In genomic region chr4:143437937-143438336, GRCh38 we compare ENCODE assay signal across 17 cellular contexts.
DNase-seq lines count a peak whose midpoint lies in the region; ATAC-seq, FAIRE-seq and TF ChIP-seq lines count a peak whose summit lies in the region.
"Had no signal": no experiment of that assay in that cellular context is flagged by ENCODE, and none has a peak within 500 bp of the region (broad histone marks: within the 10 kb centered on the region; RNA-seq: fewer than 3 reads in every experiment).

No MANE protein-coding gene starts in this region.

- no peaks in the 10 kb centered on the region for H3K4me1 Mint-ChIP-seq in activated naive CD4-positive, alpha-beta T cell treated with anti-CD3 and anti-CD28 coated beads, Interleukin-2, amount 10 ng/mL, durations not matched to agents 7 days and 5 days
- H3K4me1 Mint-ChIP-seq: CD4-positive, alpha-beta memory T cell; IgD-negative memory B cell had no signal

- no peak overlapping the region for H3K4me3 Mint-ChIP-seq in activated naive CD4-positive, alpha-beta T cell treated with anti-CD3 and anti-CD28 coated beads, Interleukin-2, amount 10 ng/mL, durations not matched to agents 7 days and 5 days
- H3K4me3 Mint-ChIP-seq: CD4-positive, alpha-beta memory T cell; H9; IgD-negative memory B cell; T-helper 1 cell treated with Interleukin-12 subunit alpha and Interleukin-12 subunit beta and Interleukin-4 antibody, amounts not matched to agents 30 μg/mL and 1 μg/mL, for 36 hours had no signal

- peaks cover 37% of the 10 kb centered on the region; the same call in 1 of the 2 replicates for H4K20me1 ChIP-seq in BLaER1
- no peaks in the 10 kb centered on the region for H4K20me1 ChIP-seq in endothelial cell of umbilical vein (replicated peaks; ENCODE audit: control insufficient read depth, extremely low read depth, insufficient read depth, low read length)

- CTCF ChIA-PET in endothelial cell of umbilical vein (lab: Charles Lee) = no interaction called here
- CTCF ChIA-PET in activated naive CD4-positive, alpha-beta T cell treated with anti-CD3 and anti-CD28 coated beads, Interleukin-2, amount 10 ng/mL, durations not matched to agents 7 days and 5 days (lab: Charles Lee) = no interaction called here

- TF ChIP-seq POLR2A in endothelial cell of umbilical vein (IDR thresholded peaks at IDR 0.05; ENCODE audit: low read depth, low read length) = no peak

- FAIRE-seq in endothelial cell of umbilical vein (lab: Jason Lieb, UNC) = no peak
- FAIRE-seq: G401.6 had no signal

- H3K27me3 Mint-ChIP-seq in activated naive CD4-positive, alpha-beta T cell treated with anti-CD3 and anti-CD28 coated beads, Interleukin-2, amount 10 ng/mL, durations not matched to agents 7 days and 5 days = no peaks in the 10 kb centered on the region

- no peaks in the 10 kb centered on the region for H3K79me2 ChIP-seq in endothelial cell of umbilical vein (ENCODE audit: control insufficient read depth, insufficient read depth, low read length)

- H3K9ac ChIP-seq in BLaER1 (no peak overlapping the region), endothelial cell of umbilical vein (replicated peaks; ENCODE audit: extremely low read depth, insufficient read depth, low read length) (no peak overlapping the region)

- H3K9me1 ChIP-seq in endothelial cell of umbilical vein (replicated peaks; ENCODE audit: control insufficient read depth, extremely low read depth, insufficient read depth, low read length) = no peaks in the 10 kb centered on the region

- H3K27ac Mint-ChIP-seq in activated naive CD4-positive, alpha-beta T cell treated with anti-CD3 and anti-CD28 coated beads, Interleukin-2, amount 10 ng/mL, durations not matched to agents 7 days and 5 days = no peak overlapping the region
- H3K27ac Mint-ChIP-seq: CD4-positive, alpha-beta memory T cell; IgD-negative memory B cell; T-helper 1 cell treated with Interleukin-12 subunit alpha and Interleukin-12 subunit beta and Interleukin-4 antibody, amounts not matched to agents 30 μg/mL and 1 μg/mL, for 36 hours had no signal

- H3K27ac ChIP-seq in BLaER1 (no peak overlapping the region), endothelial cell of umbilical vein (ENCODE audit: insufficient read depth, low read depth, low read length) (peak overlapping the region; percentile 35), psoas muscle (no peak overlapping the region)

- 75 to 81% (median 80%) methylated on average over 5 of the region's 5 CpGs for WGBS in psoas muscle, 3 donors

- no peak overlapping the region for H2AFZ ChIP-seq in endothelial cell of umbilical vein (ENCODE audit: low read depth, low read length)

- dilution Hi-C loops in endothelial cell of umbilical vein (cut with MboI; ENCODE audit: extremely low pct_ligation_motif_present, low sequenced_read_pairs) = no loop called here

- DNase-seq in DMS153 (lab: John Stamatoyannopoulos, UW) = peak; percentile 86
- DNase-seq in NCI-H524 (lab: John Stamatoyannopoulos, UW) = peak; percentile 8 to 50
- no peak for DNase-seq in endothelial cell of umbilical vein (ENCODE audit: low read depth, low spot score)
- DNase-seq in stimulated activated CD4-positive, alpha-beta T cell treated with anti-CD3 and anti-CD28 coated beads, Interleukin-2, amount 100 ng/mL, for 24 hours = no peak
- DNase-seq in activated naive CD4-positive, alpha-beta T cell treated with anti-CD3 and anti-CD28 coated beads, Interleukin-2, amount 10 ng/mL, durations not matched to agents 7 days and 5 days = no peak
- DNase-seq in psoas muscle = no peak
- DNase-seq: ACHN; Calu3; CD4-positive, alpha-beta memory T cell; DND-41; H9; NCI-H1436; NCI-H446 treated with DMSO at 0.1 percent for 48 hours had no signal

- POLR2A ChIA-PET in endothelial cell of umbilical vein (lab: Charles Lee) = no interaction called here

- peaks cover 13% of the 10 kb centered on the region for H3K4me1 ChIP-seq in BLaER1
- peaks cover 12% of the 10 kb centered on the region for H3K4me1 ChIP-seq in endothelial cell of umbilical vein (ENCODE audit: control insufficient read depth, extremely low read depth, insufficient read depth, low read length)
- H3K4me1 ChIP-seq in psoas muscle = no peaks in the 10 kb centered on the region

- no TSS peak for BruUV-seq in endothelial cell of umbilical vein (replicated peaks; lab: Mats Ljungman, UMichigan)

- no peaks in the 10 kb centered on the region for H3K27me3 ChIP-seq in BLaER1
- H3K27me3 ChIP-seq in endothelial cell of umbilical vein (ENCODE audit: control insufficient read depth in 2 of 2, insufficient read depth in 2 of 2, low read length in 2 of 2) = no peaks in the 10 kb centered on the region
- no peaks in the 10 kb centered on the region for H3K27me3 ChIP-seq in psoas muscle (ENCODE audit: insufficient read depth in 3 of 3, low read length in 2 of 3)

- H3K4me2 ChIP-seq in BLaER1 (peak overlapping the region; percentile 48; the same call in 1 of the 2 replicates), endothelial cell of umbilical vein (ENCODE audit: insufficient read depth, low read length) (no peak overlapping the region)

- no peak for ATAC-seq in psoas muscle

- H3K9me3 ChIP-seq in BLaER1 (no peaks in the 10 kb centered on the region), endothelial cell of umbilical vein (replicated peaks; ENCODE audit: control insufficient read depth, insufficient read depth, low read length) (no peaks in the 10 kb centered on the region), psoas muscle (no peaks in the 10 kb centered on the region)

- intact Hi-C loops in endothelial cell of umbilical vein (cut with micrococcal nuclease) = loop anchor here (2.0 kb wide), 1 partner anchor 35 kb away; no protein-coding TSS in a partner anchor
- intact Hi-C loops in psoas muscle (cut with DNase I) = no loop called here

- peaks cover 94% of the 10 kb centered on the region for H3K36me3 ChIP-seq in BLaER1
- H3K36me3 ChIP-seq in endothelial cell of umbilical vein (ENCODE audit: control insufficient read depth in 2 of 2, extremely low read depth in 1 of 2, insufficient read depth in 2 of 2, low read length in 2 of 2) = peaks cover 0 to 3% of the 10 kb centered on the region in 2 experiments
- peaks cover 3 to 60% of the 10 kb centered on the region in 2 donors for H3K36me3 ChIP-seq in psoas muscle (ENCODE audit: insufficient read depth in 1 of 2, low read depth in 1 of 2)

- no peaks in the 10 kb centered on the region for H3K9me3 Mint-ChIP-seq in activated naive CD4-positive, alpha-beta T cell treated with anti-CD3 and anti-CD28 coated beads, Interleukin-2, amount 10 ng/mL, durations not matched to agents 7 days and 5 days
- H3K9me3 Mint-ChIP-seq: H9; IgD-negative memory B cell; T-helper 1 cell treated with Interleukin-12 subunit alpha and Interleukin-12 subunit beta and Interleukin-4 antibody, amounts not matched to agents 30 μg/mL and 1 μg/mL, for 36 hours had no signal

- no peaks in the 10 kb centered on the region for H3K36me3 Mint-ChIP-seq in activated naive CD4-positive, alpha-beta T cell treated with anti-CD3 and anti-CD28 coated beads, Interleukin-2, amount 10 ng/mL, durations not matched to agents 7 days and 5 days
- H3K36me3 Mint-ChIP-seq: CD4-positive, alpha-beta memory T cell; IgD-negative memory B cell had no signal

- H3K4me3 ChIP-seq in BLaER1 (no peak overlapping the region), endothelial cell of umbilical vein (replicated peaks in 1 of 3; ENCODE audit: insufficient read depth in 1 of 3, low read depth in 1 of 3, low read length in 3 of 3) (no peak overlapping the region), psoas muscle (no peak overlapping the region)

- TF ChIP-seq CTCF in endothelial cell of umbilical vein (IDR thresholded peaks at IDR 0.05; ENCODE audit: extremely low read depth in 1 of 2, insufficient read depth in 1 of 2, low read depth in 1 of 2, low read length in 2 of 2) = no peak
- no peak for TF ChIP-seq CTCF in psoas muscle (IDR thresholded peaks at IDR 0.05)

TF ChIP-seq in endothelial cell of umbilical vein, 7 proteins besides CTCF, POLR2A, EP300 and RAD21:
- TF ChIP-seq EZH2 (IDR thresholded peaks at IDR 0.05; ENCODE audit: borderline replicate concordance, low read depth, low read length, severe bottlenecking) (no peak), FOS (IDR thresholded peaks at IDR 0.05; ENCODE audit: borderline replicate concordance, insufficient read depth, low read length) (no peak), GATA2 (IDR thresholded peaks at IDR 0.05; ENCODE audit: insufficient read depth, insufficient read length, low read depth, low read length) (no peak), MAX (IDR thresholded peaks at IDR 0.05; ENCODE audit: insufficient read depth, insufficient read length) (no peak), MYC (IDR thresholded peaks at IDR 0.05; ENCODE audit: low read depth, low read length) (no peak), JUN (IDR thresholded peaks at IDR 0.05; ENCODE audit: borderline replicate concordance, insufficient read depth, insufficient read length, low read depth) (no peak)

Comparison
In these comparisons a context has a peak if more than half of its experiments do, and no peak if none do; other contexts are left out.
1. DNase-seq: peak in DMS153 (single experiment) and NCI-H524 (2 of 2); none in endothelial cell of umbilical vein (single experiment), stimulated activated CD4-positive, alpha-beta T cell treated with anti-CD3 and anti-CD28 coated beads, Interleukin-2, amount 100 ng/mL, for 24 hours (0 of 2), activated naive CD4-positive, alpha-beta T cell treated with anti-CD3 and anti-CD28 coated beads, Interleukin-2, amount 10 ng/mL, durations not matched to agents 7 days and 5 days (single experiment) and psoas muscle (0 of 2).